In the genomic region with DNA sequence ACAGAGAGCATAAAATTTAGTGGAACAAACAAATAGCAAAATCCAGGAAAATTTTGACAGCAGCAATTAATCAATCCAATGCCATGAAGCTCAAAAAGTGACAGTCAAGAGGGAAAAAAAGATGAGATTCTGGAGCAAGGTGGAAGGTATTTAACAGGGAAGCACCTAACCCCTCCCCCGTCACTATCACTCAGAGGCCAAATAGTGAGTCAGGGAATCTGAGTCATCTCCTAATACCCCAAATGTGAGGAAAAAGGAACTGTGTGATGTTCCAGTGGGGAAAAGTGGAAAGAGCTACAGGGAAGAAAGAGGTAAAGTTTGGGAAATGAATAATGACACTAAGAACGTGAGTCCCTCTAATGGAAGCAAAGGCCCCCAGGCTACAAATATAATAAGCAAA, we compare ENCODE assay signal across 1 cellular context.
TF ChIP-seq lines count a peak whose summit lies in the region.

No MANE protein-coding gene starts in this region.

TF ChIP-seq in K562, 482 proteins besides CTCF, POLR2A, EP300 and RAD21 (continued from another document):
- TF ChIP-seq, protein P1, sequence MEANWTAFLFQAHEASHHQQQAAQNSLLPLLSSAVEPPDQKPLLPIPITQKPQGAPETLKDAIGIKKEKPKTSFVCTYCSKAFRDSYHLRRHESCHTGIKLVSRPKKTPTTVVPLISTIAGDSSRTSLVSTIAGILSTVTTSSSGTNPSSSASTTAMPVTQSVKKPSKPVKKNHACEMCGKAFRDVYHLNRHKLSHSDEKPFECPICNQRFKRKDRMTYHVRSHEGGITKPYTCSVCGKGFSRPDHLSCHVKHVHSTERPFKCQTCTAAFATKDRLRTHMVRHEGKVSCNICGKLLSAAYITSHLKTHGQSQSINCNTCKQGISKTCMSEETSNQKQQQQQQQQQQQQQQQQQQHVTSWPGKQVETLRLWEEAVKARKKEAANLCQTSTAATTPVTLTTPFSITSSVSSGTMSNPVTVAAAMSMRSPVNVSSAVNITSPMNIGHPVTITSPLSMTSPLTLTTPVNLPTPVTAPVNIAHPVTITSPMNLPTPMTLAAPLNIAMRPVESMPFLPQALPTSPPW (CRISPR knock-in tag; IDR thresholded peaks at IDR 0.05) = no peak
- TF ChIP-seq ZNF644 (tag; IDR thresholded peaks at IDR 0.05; ENCODE audit: low read depth) (no peak), MEIS2 (IDR thresholded peaks at IDR 0.05; ENCODE audit: partially characterized antibody) (peak; percentile 60), FOXK1 (CRISPR knock-in tag; IDR thresholded peaks at IDR 0.05; ENCODE audit: borderline replicate concordance) (no peak), ZNF551 (CRISPR knock-in tag; IDR thresholded peaks at IDR 0.05) (no peak), NCOA2 (IDR thresholded peaks at IDR 0.05; ENCODE audit: partially characterized antibody in 2 of 2) (no peak), HIVEP1 (CRISPR knock-in tag; IDR thresholded peaks at IDR 0.05) (no peak), KHSRP (IDR thresholded peaks at IDR 0.05) (no peak), ZNF778 (CRISPR knock-in tag; IDR thresholded peaks at IDR 0.05) (no peak)
- TF ChIP-seq, protein P2, sequence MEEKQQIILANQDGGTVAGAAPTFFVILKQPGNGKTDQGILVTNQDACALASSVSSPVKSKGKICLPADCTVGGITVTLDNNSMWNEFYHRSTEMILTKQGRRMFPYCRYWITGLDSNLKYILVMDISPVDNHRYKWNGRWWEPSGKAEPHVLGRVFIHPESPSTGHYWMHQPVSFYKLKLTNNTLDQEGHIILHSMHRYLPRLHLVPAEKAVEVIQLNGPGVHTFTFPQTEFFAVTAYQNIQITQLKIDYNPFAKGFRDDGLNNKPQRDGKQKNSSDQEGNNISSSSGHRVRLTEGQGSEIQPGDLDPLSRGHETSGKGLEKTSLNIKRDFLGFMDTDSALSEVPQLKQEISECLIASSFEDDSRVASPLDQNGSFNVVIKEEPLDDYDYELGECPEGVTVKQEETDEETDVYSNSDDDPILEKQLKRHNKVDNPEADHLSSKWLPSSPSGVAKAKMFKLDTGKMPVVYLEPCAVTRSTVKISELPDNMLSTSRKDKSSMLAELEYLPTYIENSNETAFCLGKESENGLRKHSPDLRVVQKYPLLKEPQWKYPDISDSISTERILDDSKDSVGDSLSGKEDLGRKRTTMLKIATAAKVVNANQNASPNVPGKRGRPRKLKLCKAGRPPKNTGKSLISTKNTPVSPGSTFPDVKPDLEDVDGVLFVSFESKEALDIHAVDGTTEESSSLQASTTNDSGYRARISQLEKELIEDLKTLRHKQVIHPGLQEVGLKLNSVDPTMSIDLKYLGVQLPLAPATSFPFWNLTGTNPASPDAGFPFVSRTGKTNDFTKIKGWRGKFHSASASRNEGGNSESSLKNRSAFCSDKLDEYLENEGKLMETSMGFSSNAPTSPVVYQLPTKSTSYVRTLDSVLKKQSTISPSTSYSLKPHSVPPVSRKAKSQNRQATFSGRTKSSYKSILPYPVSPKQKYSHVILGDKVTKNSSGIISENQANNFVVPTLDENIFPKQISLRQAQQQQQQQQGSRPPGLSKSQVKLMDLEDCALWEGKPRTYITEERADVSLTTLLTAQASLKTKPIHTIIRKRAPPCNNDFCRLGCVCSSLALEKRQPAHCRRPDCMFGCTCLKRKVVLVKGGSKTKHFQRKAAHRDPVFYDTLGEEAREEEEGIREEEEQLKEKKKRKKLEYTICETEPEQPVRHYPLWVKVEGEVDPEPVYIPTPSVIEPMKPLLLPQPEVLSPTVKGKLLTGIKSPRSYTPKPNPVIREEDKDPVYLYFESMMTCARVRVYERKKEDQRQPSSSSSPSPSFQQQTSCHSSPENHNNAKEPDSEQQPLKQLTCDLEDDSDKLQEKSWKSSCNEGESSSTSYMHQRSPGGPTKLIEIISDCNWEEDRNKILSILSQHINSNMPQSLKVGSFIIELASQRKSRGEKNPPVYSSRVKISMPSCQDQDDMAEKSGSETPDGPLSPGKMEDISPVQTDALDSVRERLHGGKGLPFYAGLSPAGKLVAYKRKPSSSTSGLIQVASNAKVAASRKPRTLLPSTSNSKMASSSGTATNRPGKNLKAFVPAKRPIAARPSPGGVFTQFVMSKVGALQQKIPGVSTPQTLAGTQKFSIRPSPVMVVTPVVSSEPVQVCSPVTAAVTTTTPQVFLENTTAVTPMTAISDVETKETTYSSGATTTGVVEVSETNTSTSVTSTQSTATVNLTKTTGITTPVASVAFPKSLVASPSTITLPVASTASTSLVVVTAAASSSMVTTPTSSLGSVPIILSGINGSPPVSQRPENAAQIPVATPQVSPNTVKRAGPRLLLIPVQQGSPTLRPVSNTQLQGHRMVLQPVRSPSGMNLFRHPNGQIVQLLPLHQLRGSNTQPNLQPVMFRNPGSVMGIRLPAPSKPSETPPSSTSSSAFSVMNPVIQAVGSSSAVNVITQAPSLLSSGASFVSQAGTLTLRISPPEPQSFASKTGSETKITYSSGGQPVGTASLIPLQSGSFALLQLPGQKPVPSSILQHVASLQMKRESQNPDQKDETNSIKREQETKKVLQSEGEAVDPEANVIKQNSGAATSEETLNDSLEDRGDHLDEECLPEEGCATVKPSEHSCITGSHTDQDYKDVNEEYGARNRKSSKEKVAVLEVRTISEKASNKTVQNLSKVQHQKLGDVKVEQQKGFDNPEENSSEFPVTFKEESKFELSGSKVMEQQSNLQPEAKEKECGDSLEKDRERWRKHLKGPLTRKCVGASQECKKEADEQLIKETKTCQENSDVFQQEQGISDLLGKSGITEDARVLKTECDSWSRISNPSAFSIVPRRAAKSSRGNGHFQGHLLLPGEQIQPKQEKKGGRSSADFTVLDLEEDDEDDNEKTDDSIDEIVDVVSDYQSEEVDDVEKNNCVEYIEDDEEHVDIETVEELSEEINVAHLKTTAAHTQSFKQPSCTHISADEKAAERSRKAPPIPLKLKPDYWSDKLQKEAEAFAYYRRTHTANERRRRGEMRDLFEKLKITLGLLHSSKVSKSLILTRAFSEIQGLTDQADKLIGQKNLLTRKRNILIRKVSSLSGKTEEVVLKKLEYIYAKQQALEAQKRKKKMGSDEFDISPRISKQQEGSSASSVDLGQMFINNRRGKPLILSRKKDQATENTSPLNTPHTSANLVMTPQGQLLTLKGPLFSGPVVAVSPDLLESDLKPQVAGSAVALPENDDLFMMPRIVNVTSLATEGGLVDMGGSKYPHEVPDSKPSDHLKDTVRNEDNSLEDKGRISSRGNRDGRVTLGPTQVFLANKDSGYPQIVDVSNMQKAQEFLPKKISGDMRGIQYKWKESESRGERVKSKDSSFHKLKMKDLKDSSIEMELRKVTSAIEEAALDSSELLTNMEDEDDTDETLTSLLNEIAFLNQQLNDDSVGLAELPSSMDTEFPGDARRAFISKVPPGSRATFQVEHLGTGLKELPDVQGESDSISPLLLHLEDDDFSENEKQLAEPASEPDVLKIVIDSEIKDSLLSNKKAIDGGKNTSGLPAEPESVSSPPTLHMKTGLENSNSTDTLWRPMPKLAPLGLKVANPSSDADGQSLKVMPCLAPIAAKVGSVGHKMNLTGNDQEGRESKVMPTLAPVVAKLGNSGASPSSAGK (IDR thresholded peaks at IDR 0.05) = no peak
- TF ChIP-seq, protein P3, sequence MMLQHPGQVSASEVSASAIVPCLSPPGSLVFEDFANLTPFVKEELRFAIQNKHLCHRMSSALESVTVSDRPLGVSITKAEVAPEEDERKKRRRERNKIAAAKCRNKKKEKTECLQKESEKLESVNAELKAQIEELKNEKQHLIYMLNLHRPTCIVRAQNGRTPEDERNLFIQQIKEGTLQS (IDR thresholded peaks at IDR 0.05) = peak; percentile 55
- TF ChIP-seq, protein P3 (CRISPR knock-in tag; conservative IDR thresholded peaks at IDR 0.05) = no peak
- TF ChIP-seq, protein P4, sequence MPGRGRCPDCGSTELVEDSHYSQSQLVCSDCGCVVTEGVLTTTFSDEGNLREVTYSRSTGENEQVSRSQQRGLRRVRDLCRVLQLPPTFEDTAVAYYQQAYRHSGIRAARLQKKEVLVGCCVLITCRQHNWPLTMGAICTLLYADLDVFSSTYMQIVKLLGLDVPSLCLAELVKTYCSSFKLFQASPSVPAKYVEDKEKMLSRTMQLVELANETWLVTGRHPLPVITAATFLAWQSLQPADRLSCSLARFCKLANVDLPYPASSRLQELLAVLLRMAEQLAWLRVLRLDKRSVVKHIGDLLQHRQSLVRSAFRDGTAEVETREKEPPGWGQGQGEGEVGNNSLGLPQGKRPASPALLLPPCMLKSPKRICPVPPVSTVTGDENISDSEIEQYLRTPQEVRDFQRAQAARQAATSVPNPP (IDR thresholded peaks at IDR 0.05; ENCODE audit: borderline replicate concordance, insufficient read depth, insufficient read length) = no peak
- TF ChIP-seq, protein P5, sequence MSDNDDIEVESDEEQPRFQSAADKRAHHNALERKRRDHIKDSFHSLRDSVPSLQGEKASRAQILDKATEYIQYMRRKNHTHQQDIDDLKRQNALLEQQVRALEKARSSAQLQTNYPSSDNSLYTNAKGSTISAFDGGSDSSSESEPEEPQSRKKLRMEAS (CRISPR knock-in tag; IDR thresholded peaks at IDR 0.05) = no peak
TF ChIP-seq in K562: peak in this region for 7.
